Comparison of ENCODE assay signal across 8 cellular contexts in genomic region chr7:156780724-156781455, GRCh38.
DNase-seq lines count a peak whose midpoint lies in the region; ATAC-seq and TF ChIP-seq lines count a peak whose summit lies in the region.

No MANE protein-coding gene starts in this region.

- no peaks in the 10 kb centered on the region for H3K9me3 ChIP-seq in PC-3 (ENCODE audit: low read length)

- H3K4me1 ChIP-seq in PC-3 (ENCODE audit: insufficient read depth, low read length) = 0 out of 2 replicates have a peak, but pooled peaks cover 5% of the 10 kb centered on the region

- TF ChIP-seq POLR2A in NB4 (IDR thresholded peaks at IDR 0.05; ENCODE audit: extremely low read depth, insufficient read length) = no peak

- peak; percentile 20 for DNase-seq in stimulated activated naive CD8-positive, alpha-beta T cell treated with anti-CD3 and anti-CD28 coated beads, Interleukin-15, Interleukin-2, amounts not matched to agents 100 U/mL and 50 U/mL, for 24 hours
- no peak for DNase-seq in stimulated activated naive CD8-positive, alpha-beta T cell treated with anti-CD3 and anti-CD28 coated beads, Interleukin-15, amount 100 ng/mL, for 72 hours
- peak; percentile 79 for DNase-seq in NB4 (ENCODE audit: low read depth)
- DNase-seq in NCI-H226 = no peak
- no peak for DNase-seq in activated CD4-positive, CD25-positive, alpha-beta regulatory T cell treated with anti-CD3 and anti-CD28 coated beads, Interleukin-2, amount 50 U/mL, for 72 hours
- no peak for DNase-seq in PC-3
- DNase-seq in DMS53 treated with DMSO at 0.1 percent for 48 hours (lab: John Stamatoyannopoulos, UW; ENCODE audit: unreplicated experiment) = no peak

- H3K27ac ChIP-seq in PC-3 (ENCODE audit: low read length) = no peak overlapping the region

- no peaks in the 10 kb centered on the region for H3K27me3 ChIP-seq in PC-3 (ENCODE audit: low read length)

- BruUV-seq in PC-3 (replicated peaks; lab: Mats Ljungman, UMichigan) = no TSS peak

- CTCF ChIA-PET in PC-3 (lab: Charles Lee) = no interaction called here

- H3K4me3 ChIP-seq in NB4 (ENCODE audit: low read depth, low read length) = no peak overlapping the region
- no peak overlapping the region for H3K4me3 ChIP-seq in PC-3 (ENCODE audit: low read length)

- peak overlapping the region in 1 of 2 donors; percentile 13 for H3K4me3 Mint-ChIP-seq in stimulated activated naive CD8-positive, alpha-beta T cell treated with anti-CD3 and anti-CD28 coated beads, Interleukin-15, amount 100 ng/mL, for 72 hours

- H3K4me1 Mint-ChIP-seq in stimulated activated naive CD8-positive, alpha-beta T cell treated with anti-CD3 and anti-CD28 coated beads, Interleukin-15, amount 100 ng/mL, for 72 hours = peaks cover 40% of the 10 kb centered on the region

- H2AFZ ChIP-seq in PC-3 (ENCODE audit: low read length) = no peak overlapping the region

- H3K9me2 ChIP-seq in PC-3 (replicated peaks; ENCODE audit: low read length) = no peaks in the 10 kb centered on the region

- peak overlapping the region in 1 of 2 donors; percentile 5 for H3K27ac Mint-ChIP-seq in stimulated activated naive CD8-positive, alpha-beta T cell treated with anti-CD3 and anti-CD28 coated beads, Interleukin-15, amount 100 ng/mL, for 72 hours

- TF ChIP-seq CTCF in NB4 (IDR thresholded peaks at IDR 0.05; ENCODE audit: low read depth, low read length) = no peak
- no peak for TF ChIP-seq CTCF in PC-3 (conservative IDR thresholded peaks at IDR 0.05; ENCODE audit: low read depth, low read length)

- H3K79me2 ChIP-seq in PC-3 (ENCODE audit: low read length) = no peaks in the 10 kb centered on the region

- peaks cover 0 to 4% of the 10 kb centered on the region in 2 donors for H3K9me3 Mint-ChIP-seq in stimulated activated naive CD8-positive, alpha-beta T cell treated with anti-CD3 and anti-CD28 coated beads, Interleukin-15, amount 100 ng/mL, for 72 hours

- POLR2A ChIA-PET in PC-3 (lab: Charles Lee; ENCODE audit: unreplicated experiment) = interaction anchor here (0.6 kb wide), 1 partner anchor 68 kb away, joined by 4 read pairs; no protein-coding TSS in a partner anchor

- H3K36me3 ChIP-seq in PC-3 (ENCODE audit: low read depth, low read length) = no peaks in the 10 kb centered on the region

- no peaks in the 10 kb centered on the region for H3K27me3 Mint-ChIP-seq in stimulated activated naive CD8-positive, alpha-beta T cell treated with anti-CD3 and anti-CD28 coated beads, Interleukin-15, amount 100 ng/mL, for 72 hours

- no peak overlapping the region for H3K4me2 ChIP-seq in PC-3 (ENCODE audit: low read length)

- H3K9ac ChIP-seq in PC-3 (ENCODE audit: low read length) = no peak overlapping the region

- H4K20me1 ChIP-seq in PC-3 (ENCODE audit: low read length) = 0 out of 2 replicates have a peak, but pooled peaks cover 4% of the 10 kb centered on the region

- no peaks in the 10 kb centered on the region for H3F3A ChIP-seq in PC-3 (ENCODE audit: low read length, unreplicated experiment)

- intact Hi-C loops in PC-3 (cut with micrococcal nuclease) = no loop called here

- no peak for ATAC-seq in stimulated activated naive CD8-positive, alpha-beta T cell treated with anti-CD3 and anti-CD28 coated beads, Interleukin-15, Interleukin-2, amounts not matched to agents 100 U/mL and 50 U/mL, for 24 hours
- no peak for ATAC-seq in stimulated activated naive CD8-positive, alpha-beta T cell treated with anti-CD3 and anti-CD28 coated beads, Interleukin-15, amount 100 ng/mL, for 72 hours
- ATAC-seq in HG02885 (IDR thresholded peaks at IDR 0.05; ENCODE audit: poor library complexity, unreplicated experiment) (peak; percentile 95), PC-3 (no peak)

Comparison
In these comparisons a context has a peak if more than half of its experiments do, and no peak if none do; other contexts are left out.
1. DNase-seq: peak in stimulated activated naive CD8-positive, alpha-beta T cell treated with anti-CD3 and anti-CD28 coated beads, Interleukin-15, Interleukin-2, amounts not matched to agents 100 U/mL and 50 U/mL, for 24 hours (single experiment) and NB4 (single experiment); none in stimulated activated naive CD8-positive, alpha-beta T cell treated with anti-CD3 and anti-CD28 coated beads, Interleukin-15, amount 100 ng/mL, for 72 hours (0 of 2), NCI-H226 (single experiment), activated CD4-positive, CD25-positive, alpha-beta regulatory T cell treated with anti-CD3 and anti-CD28 coated beads, Interleukin-2, amount 50 U/mL, for 72 hours (single experiment), PC-3 (single experiment) and DMS53 treated with DMSO at 0.1 percent for 48 hours (single experiment).